In genomic region chr7:114414151-114415053, GRCh38 we compare ENCODE assay signal across 9 cellular contexts. TPM values are rescaled to one million over a fixed set of nuclear protein-coding genes. Genes with fewer than 3 reads are reported as not detected.
A peak's percentile ranks its signal among the peaks of the same experiment; 100 is the strongest.
DNase-seq lines count a peak whose midpoint lies in the region; ATAC-seq and TF ChIP-seq lines count a peak whose summit lies in the region.
"Had no signal": no experiment of that assay in that cellular context is flagged by ENCODE, and none has a peak within 500 bp of the region (broad histone marks: within the 10 kb centered on the region; RNA-seq: fewer than 3 reads in every experiment).

FOXP2 (plus strand) TSS chr7:114414815; CDS start chr7:114426512, 11,697 bp downstream.

- H3K27me3 ChIP-seq in HUES48 (ENCODE audit: control insufficient read depth, insufficient read depth, low read length) (no peaks in the 10 kb centered on the region), SJCRH30 (no peaks in the 10 kb centered on the region), left ventricle myocardium inferior (ENCODE audit: low read depth) (peaks cover 5% of the 10 kb centered on the region), smooth muscle cell (ENCODE audit: low read depth) (no peaks in the 10 kb centered on the region)

- intact Hi-C loops in left ventricle myocardium inferior (cut with micrococcal nuclease) = no loop called here

- no peaks in the 10 kb centered on the region for H3F3A ChIP-seq in smooth muscle cell (ENCODE audit: low read depth)

- ATAC-seq in GM18858 (IDR thresholded peaks at IDR 0.05; ENCODE audit: unreplicated experiment) (no peak), HG02885 (IDR thresholded peaks at IDR 0.05; ENCODE audit: poor library complexity, unreplicated experiment) (no peak), GM21825 (IDR thresholded peaks at IDR 0.05; ENCODE audit: unreplicated experiment) (no peak)

- H3K4me1 ChIP-seq in HUES48 (ENCODE audit: control insufficient read depth, insufficient read depth, low read length) (peaks cover 30% of the 10 kb centered on the region), SJCRH30 (peaks cover 33% of the 10 kb centered on the region), left ventricle myocardium inferior (no peaks in the 10 kb centered on the region), smooth muscle cell (ENCODE audit: low read depth) (peaks cover 5% of the 10 kb centered on the region)

- peak; percentile 62 to 82 for DNase-seq in SJCRH30
- no peak for DNase-seq in left ventricle myocardium inferior
- DNase-seq in smooth muscle cell (lab: John Stamatoyannopoulos, UW; ENCODE audit: unreplicated experiment) = no peak
- DNase-seq in stimulated activated CD4-positive, alpha-beta T cell treated with anti-CD3 and anti-CD28 coated beads, Interleukin-2, amount 100 ng/mL, for 48 hours = no peak
- DNase-seq: activated B cell treated with CpG ODN at 0.5 μM for 24 hours had no signal

- no peaks in the 10 kb centered on the region for H4K20me1 ChIP-seq in smooth muscle cell (ENCODE audit: low read depth)

- no peaks in the 10 kb centered on the region for H3K79me2 ChIP-seq in smooth muscle cell (ENCODE audit: low read depth)

- H3K4me3 ChIP-seq in HUES48 (ENCODE audit: low read depth, low read length) (peak within 1 kb of the TSS; percentile 38), SJCRH30 (peak within 1 kb of the TSS; percentile 75), left ventricle myocardium inferior (peak within 1 kb of the TSS; percentile 51), smooth muscle cell (peak within 1 kb of the TSS; percentile 49)

- H3K9me3 ChIP-seq in HUES48 (ENCODE audit: control insufficient read depth, insufficient read depth, low read length) (no peaks in the 10 kb centered on the region), SJCRH30 (replicated peaks) (no peaks in the 10 kb centered on the region), left ventricle myocardium inferior (replicated peaks) (no peaks in the 10 kb centered on the region), smooth muscle cell (replicated peaks; ENCODE audit: low read depth) (no peaks in the 10 kb centered on the region)

- WGBS in smooth muscle cell (ENCODE audit: low lambda C conversion rate) = 7% methylated on average over 2 of the region's 2 CpGs

- H3K27ac ChIP-seq in HUES48 (ENCODE audit: low read depth, low read length) (no peak within 1 kb of the TSS), SJCRH30 (peak within 1 kb of the TSS; percentile 91), left ventricle myocardium inferior (replicated peaks) (peak within 1 kb of the TSS; percentile 58), smooth muscle cell (ENCODE audit: low read depth) (no peak within 1 kb of the TSS)

- no peaks in the 10 kb centered on the region for H3K36me3 ChIP-seq in HUES48 (ENCODE audit: control insufficient read depth, insufficient read depth, low read length)
- no peaks in the 10 kb centered on the region for H3K36me3 ChIP-seq in SJCRH30
- H3K36me3 ChIP-seq in left ventricle myocardium inferior = no peaks in the 10 kb centered on the region
- no peaks in the 10 kb centered on the region for H3K36me3 ChIP-seq in smooth muscle cell (ENCODE audit: low read depth)

- peak within 1 kb of the TSS; percentile 84 for H3K4me2 ChIP-seq in smooth muscle cell

- H2AFZ ChIP-seq in smooth muscle cell (ENCODE audit: low read depth) = peak within 1 kb of the TSS; percentile 86

- no peak within 1 kb of the TSS; the same call in 1 of the 2 replicates for H3K9ac ChIP-seq in HUES48 (ENCODE audit: low read depth, low read length)
- no peak within 1 kb of the TSS for H3K9ac ChIP-seq in smooth muscle cell (ENCODE audit: low read depth)

- TF ChIP-seq CTCF in left ventricle myocardium inferior (IDR thresholded peaks at IDR 0.05; ENCODE audit: borderline replicate concordance) = no peak
- no peak for TF ChIP-seq CTCF in smooth muscle cell (IDR thresholded peaks at IDR 0.05; ENCODE audit: borderline replicate concordance, insufficient read depth, poor library complexity, severe bottlenecking)

RNA-seq across cellular contexts. Expression of gene FOXP2, which starts in this region (rescaled TPM):
- 52.5 and 52.7 TPM in 2 replicates for total RNA-seq in SJCRH30 (2014; rRNA removed; shearing (Covaris generic))
- total RNA-seq in left ventricle myocardium inferior (2.1 TPM), smooth muscle cell (0.63 and 1.1 TPM in 2 replicates)
- 0.86 and 0.97 TPM in 2 replicates for polyA plus RNA-seq in smooth muscle cell
- total RNA-seq: activated B cell treated with CpG ODN at 0.5 μM for 24 hours had no signal

Comparison
In these comparisons a context has a peak if more than half of its experiments do, and no peak if none do; other contexts are left out.
1. RNA of gene FOXP2 (total RNA-seq): 52.5 to 52.7 TPM in SJCRH30; 2.1 TPM in left ventricle myocardium inferior (single experiment) and 0.63 to 1.1 TPM in smooth muscle cell; every median in the first group is over 10 times any median in the second.
2. H3K27ac ChIP-seq: peak in SJCRH30 (single experiment) and left ventricle myocardium inferior (single experiment); none in HUES48 (single experiment) and smooth muscle cell (single experiment).
3. DNase-seq: peak in SJCRH30 (2 of 2); none in left ventricle myocardium inferior (single experiment), smooth muscle cell (single experiment) and stimulated activated CD4-positive, alpha-beta T cell treated with anti-CD3 and anti-CD28 coated beads, Interleukin-2, amount 100 ng/mL, for 48 hours (0 of 2).
4. Peak in every context shown above with its lines, with median percentiles within 50 percentile points of each other: H3K4me3 ChIP-seq.